Comparison of ENCODE assay signal across 8 cellular contexts in the genomic region with DNA sequence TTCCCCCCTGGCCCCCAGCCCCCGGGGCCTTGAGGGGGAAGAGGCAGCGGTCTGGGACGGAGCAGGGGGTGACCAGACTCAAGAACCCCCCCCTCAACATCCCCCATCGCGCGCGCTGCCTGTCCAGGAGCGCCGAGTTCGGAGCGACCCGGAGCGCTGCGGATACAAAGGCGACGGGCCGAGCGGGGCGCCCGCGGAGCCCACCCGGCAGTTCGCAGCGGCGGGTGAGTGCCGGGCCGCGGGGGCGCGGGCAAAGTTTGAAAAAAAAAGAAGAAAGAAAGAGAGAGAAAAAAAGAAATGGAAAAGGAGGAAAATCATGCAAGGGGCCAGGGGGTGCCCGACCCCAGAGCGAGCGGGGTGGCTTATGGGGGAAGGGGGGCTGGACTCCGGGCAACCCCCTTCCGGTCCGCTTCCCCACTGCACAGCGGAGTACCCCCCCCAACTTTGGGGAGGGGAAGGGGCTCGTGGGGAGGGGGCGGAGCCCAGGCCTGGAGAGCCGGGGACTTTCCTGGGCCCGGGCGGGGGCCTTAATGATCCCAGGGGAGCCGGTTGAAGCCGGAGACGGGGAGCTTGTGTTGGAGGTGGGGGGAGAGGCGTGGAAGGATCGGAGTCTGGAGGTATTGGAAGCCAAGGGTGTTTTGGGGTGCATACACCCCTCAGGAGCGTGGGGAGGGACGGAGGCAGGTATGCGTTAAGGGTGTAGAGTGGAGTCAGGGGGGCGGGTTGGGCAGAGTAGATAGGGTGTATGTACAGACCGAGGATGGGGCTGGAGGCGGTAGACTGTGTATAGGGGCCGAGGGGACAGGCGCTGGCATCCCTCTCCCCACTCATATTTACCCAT. TPM values are rescaled to one million over a fixed set of nuclear protein-coding genes. Genes with fewer than 3 reads are reported as not detected.
DNase-seq lines count a peak whose midpoint lies in the region; FAIRE-seq and TF ChIP-seq lines count a peak whose summit lies in the region.

No MANE protein-coding gene starts in this region.

- TF ChIP-seq CTCF in CD14-positive monocyte (IDR thresholded peaks at IDR 0.05) (no peak), choroid plexus epithelial cell (conservative IDR thresholded peaks at IDR 0.05; ENCODE audit: low read depth, low read length) (no peak)

- no peaks in the 10 kb centered on the region for H4K20me1 ChIP-seq in Karpas-422 (ENCODE audit: insufficient read depth, low read depth, low read length)

- H3K18ac ChIP-seq in mesenchymal stem cell (ENCODE audit: low read depth in 1 of 2, low read length in 2 of 2): peak overlapping the region; percentile 60 to 87

- H2BK15ac ChIP-seq in mesenchymal stem cell (ENCODE audit: low read depth, poor library complexity, severe bottlenecking): peak overlapping the region; percentile 96

- H3K27ac ChIP-seq in Karpas-422 (ENCODE audit: low read length) (no peak overlapping the region), mesenchymal stem cell (ENCODE audit: low read length, poor library complexity, severe bottlenecking) (no peak overlapping the region)

- no peak overlapping the region for H2AK5ac ChIP-seq in mesenchymal stem cell (ENCODE audit: low read length, severe bottlenecking)

- no peaks in the 10 kb centered on the region for H3K9me3 ChIP-seq in Karpas-422 (ENCODE audit: low read length)
- no peaks in the 10 kb centered on the region for H3K9me3 ChIP-seq in mesenchymal stem cell (ENCODE audit: control insufficient read depth, low read length)

- no peaks in the 10 kb centered on the region for H3K79me2 ChIP-seq in Karpas-422 (ENCODE audit: low read length)

- peaks cover 17% of the 10 kb centered on the region for H3K79me1 ChIP-seq in mesenchymal stem cell (replicated peaks; ENCODE audit: low read length, poor library complexity, severe bottlenecking)

- H4K91ac ChIP-seq in mesenchymal stem cell (ENCODE audit: low read length): no peak overlapping the region

- peak overlapping the region; percentile 64 for H2BK120ac ChIP-seq in mesenchymal stem cell (ENCODE audit: low read depth, low read length)

- no peak overlapping the region for H3K9ac ChIP-seq in Karpas-422 (ENCODE audit: low read length)
- no peak overlapping the region for H3K9ac ChIP-seq in mesenchymal stem cell (ENCODE audit: low read length)

- 1% methylated on average over 43 of the region's 55 CpGs for whole genome bisulfite sequencing in mesenchymal stem cell

- peak overlapping the region; percentile 49 to 77 for H3K4me3 Mint-ChIP-seq in CD14-positive monocyte

- peaks cover 0 to 8% of the 10 kb centered on the region in 2 donors for H3K36me3 Mint-ChIP-seq in CD14-positive monocyte

- H3K27ac Mint-ChIP-seq in CD14-positive monocyte: no peak overlapping the region

- no peak for FAIRE-seq in urothelium cell line (lab: Jason Lieb, UNC)

- H3K4me3 ChIP-seq in Karpas-422 (ENCODE audit: low read length): no peak overlapping the region
- peak overlapping the region; percentile 56 for H3K4me3 ChIP-seq in choroid plexus epithelial cell (ENCODE audit: low read depth, low read length)
- peak overlapping the region in 1 of 2 experiments; percentile 81 for H3K4me3 ChIP-seq in mesenchymal stem cell (ENCODE audit: insufficient read depth in 1 of 2, low read depth in 1 of 2, low read length in 2 of 2)

- peak overlapping the region in 1 of 2 experiments; percentile 34 for H2BK12ac ChIP-seq in mesenchymal stem cell (ENCODE audit: low read length in 2 of 2)

- DNase-seq in CD14-positive monocyte (ENCODE audit: low spot score): no peak
- peak; percentile 37 for DNase-seq in Karpas-422
- DNase-seq in choroid plexus epithelial cell (ENCODE audit: low read depth): no peak
- DNase-seq in mesenchymal stem cell: peak; percentile 17
- DNase-seq in urothelium cell line (ENCODE audit: low spot score): peak; percentile 26
- DNase-seq in stimulated activated CD4-positive, alpha-beta T cell treated with anti-CD3 and anti-CD28 coated beads, Interleukin-4, amount 100 ng/mL, for 1 hour: no peak
- DNase-seq in NCI-H2196 treated with DMSO at 0.1 percent for 48 hours (lab: John Stamatoyannopoulos, UW; ENCODE audit: unreplicated experiment): no peak
- DNase-seq in NCI-H1694 (lab: John Stamatoyannopoulos, UW): no peak

- H2AFZ ChIP-seq in Karpas-422 (ENCODE audit: low read length) (no peak overlapping the region), mesenchymal stem cell (ENCODE audit: low read depth, low read length) (peak overlapping the region; percentile 67)

- intact Hi-C loops in CD14-positive monocyte (cut with micrococcal nuclease): no loop called here

- H3K27me3 ChIP-seq in Karpas-422 (ENCODE audit: low read length) (no peaks in the 10 kb centered on the region), mesenchymal stem cell (ENCODE audit: control insufficient read depth in 1 of 2, insufficient read depth in 1 of 2, low read length in 2 of 2) (peaks cover 0 to 91% of the 10 kb centered on the region in 2 experiments)

- H3K36me3 ChIP-seq in Karpas-422 (ENCODE audit: insufficient read depth, low read length): no peaks in the 10 kb centered on the region
- H3K36me3 ChIP-seq in mesenchymal stem cell (ENCODE audit: control insufficient read depth in 1 of 2, insufficient read depth in 2 of 2, low read depth in 1 of 2, low read length in 2 of 2): no peaks in the 10 kb centered on the region

- peak overlapping the region; percentile 39 for H2BK5ac ChIP-seq in mesenchymal stem cell (ENCODE audit: low read depth, low read length, poor library complexity, severe bottlenecking)

- no peaks in the 10 kb centered on the region for H3K9me2 ChIP-seq in Karpas-422 (replicated peaks; ENCODE audit: insufficient read depth, low read length)

- H3K4me1 Mint-ChIP-seq in CD14-positive monocyte: peaks cover 29% of the 10 kb centered on the region

- peak overlapping the region in 1 of 2 experiments; percentile 33 for H3K4ac ChIP-seq in mesenchymal stem cell (ENCODE audit: low read depth in 1 of 2, low read length in 2 of 2)

- H3K4me1 ChIP-seq in Karpas-422 (ENCODE audit: low read length) (no peaks in the 10 kb centered on the region), mesenchymal stem cell (ENCODE audit: control insufficient read depth, insufficient read depth, low read depth, low read length) (peaks cover 19% of the 10 kb centered on the region)

- peak overlapping the region; percentile 62 for H4K8ac ChIP-seq in mesenchymal stem cell (ENCODE audit: low read length)

- peaks cover 0 to 2% (median 0%) of the 10 kb centered on the region in 7 donors for H3K9me3 Mint-ChIP-seq in CD14-positive monocyte

- no peak overlapping the region for H3K14ac ChIP-seq in mesenchymal stem cell (ENCODE audit: low read length in 2 of 2)

- H3K27me3 Mint-ChIP-seq in CD14-positive monocyte (ENCODE audit: low read depth in 3 of 3): peaks cover 28 to 35% (median 32%) of the 10 kb centered on the region in 3 donors

- H3K4me2 ChIP-seq in Karpas-422 (ENCODE audit: low read depth, low read length, poor library complexity, severe bottlenecking): no peak overlapping the region
- peak overlapping the region; percentile 52 for H3K4me2 ChIP-seq in mesenchymal stem cell (ENCODE audit: low read length, poor library complexity, severe bottlenecking)

- no peak overlapping the region for H3K23ac ChIP-seq in mesenchymal stem cell (ENCODE audit: low read length in 2 of 2)

RNA-seq across cellular contexts. Expression of gene VANGL2, which starts 0.5 kb away (rescaled TPM):
- polyA plus RNA-seq in CD14-positive monocyte: not detected
- 0.07 TPM in 1 of 2 replicates, not detected in the other for total RNA-seq in Karpas-422 (2014; rRNA removed; shearing (Covaris generic); ENCODE audit: low replicate concordance)
- 9.6 TPM for polyA plus RNA-seq in mesenchymal stem cell (2013, experiment 1 of 2)
- 8.8 TPM for polyA plus RNA-seq in mesenchymal stem cell (2013, experiment 2 of 2)

RNA-seq across cellular contexts. Expression of gene NHLH1, which starts 34.0 kb away (rescaled TPM):
- not detected for polyA plus RNA-seq in CD14-positive monocyte
- 0.48 TPM in 1 of 2 replicates, not detected in the other for total RNA-seq in Karpas-422 (2014; rRNA removed; shearing (Covaris generic); ENCODE audit: low replicate concordance)
- 0.23 TPM for polyA plus RNA-seq in mesenchymal stem cell (2013, experiment 1 of 2)
- 0.16 TPM for polyA plus RNA-seq in mesenchymal stem cell (2013, experiment 2 of 2)

RNA-seq across cellular contexts. Expression of gene NCSTN, which starts 57.7 kb away (rescaled TPM):
- polyA plus RNA-seq in CD14-positive monocyte: 100 to 1,000 TPM; 125 to 145 TPM
- total RNA-seq in Karpas-422 (2014; rRNA removed; shearing (Covaris generic); ENCODE audit: low replicate concordance): 76.9 and 79.9 TPM in 2 replicates
- polyA plus RNA-seq in mesenchymal stem cell (2013, experiment 1 of 2): 193 TPM
- polyA plus RNA-seq in mesenchymal stem cell (2013, experiment 2 of 2): 190 TPM

RNA-seq across cellular contexts. Expression of gene COPA, which starts 57.8 kb away (rescaled TPM):
- 100 to 1,000 TPM; 195 to 199 TPM for polyA plus RNA-seq in CD14-positive monocyte
- total RNA-seq in Karpas-422 (2014; rRNA removed; shearing (Covaris generic); ENCODE audit: low replicate concordance): 107 TPM in 2 replicates
- polyA plus RNA-seq in mesenchymal stem cell (2013, experiment 1 of 2): 189 TPM
- polyA plus RNA-seq in mesenchymal stem cell (2013, experiment 2 of 2): 186 TPM

Comparison
In these comparisons a context has a peak if more than half of its experiments do, and no peak if none do; other contexts are left out.
1. DNase-seq: peak in Karpas-422 (single experiment), mesenchymal stem cell (single experiment) and urothelium cell line (single experiment); none in CD14-positive monocyte (single experiment), choroid plexus epithelial cell (single experiment), stimulated activated CD4-positive, alpha-beta T cell treated with anti-CD3 and anti-CD28 coated beads, Interleukin-4, amount 100 ng/mL, for 1 hour (single experiment), NCI-H2196 treated with DMSO at 0.1 percent for 48 hours (single experiment) and NCI-H1694 (single experiment).